In genomic region chr16:11774065-11774626, GRCh38 we compare ENCODE assay signal across 17 cellular contexts. TPM values are rescaled to one million over a fixed set of nuclear protein-coding genes. Genes with fewer than 3 reads are reported as not detected.
DNase-seq lines count a peak whose midpoint lies in the region; ATAC-seq and TF ChIP-seq lines count a peak whose summit lies in the region.
"Had no signal": no experiment of that assay in that cellular context is flagged by ENCODE, and none has a peak within 500 bp of the region (broad histone marks: within the 10 kb centered on the region; RNA-seq: fewer than 3 reads in every experiment).

No MANE protein-coding gene starts in this region.

- intact Hi-C loops in CD8-positive, alpha-beta T cell (cut with DNase I, micrococcal nuclease): no loop called here
- intact Hi-C loops in activated T-helper 1 cell treated with anti-CD3 and anti-CD28 coated beads, Interleukin-12 subunit alpha, Interleukin-12 subunit beta, Interleukin-2, Interleukin-4 antibody, amounts not matched to agents 30 ng/mL and 10 ng/mL and 1 ng/mL, durations not matched to agents 14 hours and 24 hours and 36 hours (cut with micrococcal nuclease): no loop called here

- H3K27me3 ChIP-seq in CD4-positive, CD25-positive, alpha-beta regulatory T cell (ENCODE audit: control insufficient read depth, insufficient read depth, low read length): no peaks in the 10 kb centered on the region
- no peaks in the 10 kb centered on the region for H3K27me3 ChIP-seq in CD8-positive, alpha-beta T cell (ENCODE audit: insufficient read depth, low read length)
- H3K27me3 ChIP-seq: esophagus muscularis mucosa, thyroid gland had no signal

- H3K9me3 ChIP-seq in CD4-positive, CD25-positive, alpha-beta regulatory T cell (ENCODE audit: control insufficient read depth in 2 of 2, low read length in 2 of 2): no peaks in the 10 kb centered on the region
- no peaks in the 10 kb centered on the region for H3K9me3 ChIP-seq in CD8-positive, alpha-beta T cell (ENCODE audit: low read length)
- H3K9me3 ChIP-seq: esophagus muscularis mucosa, SK-N-SH, thyroid gland had no signal

- peak overlapping the region in 2 of 4 donors; percentile 58 to 73 for H3K4me3 Mint-ChIP-seq in CD4-positive, CD25-positive, alpha-beta regulatory T cell
- no peak overlapping the region for H3K4me3 Mint-ChIP-seq in CD8-positive, alpha-beta T cell
- H3K4me3 Mint-ChIP-seq in activated T-helper 1 cell treated with anti-CD3 and anti-CD28 coated beads, Interleukin-12 subunit alpha, Interleukin-12 subunit beta, Interleukin-2, Interleukin-4 antibody, amounts not matched to agents 30 ng/mL and 10 ng/mL and 1 ng/mL, durations not matched to agents 14 hours and 24 hours and 36 hours: no peak overlapping the region

- H3K4me1 ChIP-seq in CD4-positive, CD25-positive, alpha-beta regulatory T cell (ENCODE audit: control insufficient read depth, insufficient read depth, low read length, poor library complexity, severe bottlenecking): peaks cover 17% of the 10 kb centered on the region
- H3K4me1 ChIP-seq in CD8-positive, alpha-beta T cell (ENCODE audit: insufficient read depth, low read length): no peaks in the 10 kb centered on the region
- H3K4me1 ChIP-seq: thyroid gland had no signal

- peaks cover 75% of the 10 kb centered on the region for H3K36me3 ChIP-seq in CD4-positive, CD25-positive, alpha-beta regulatory T cell (ENCODE audit: control insufficient read depth, insufficient read depth, low read length)
- peaks cover 28% of the 10 kb centered on the region for H3K36me3 ChIP-seq in CD8-positive, alpha-beta T cell (ENCODE audit: insufficient read depth, low read length)

- no peaks in the 10 kb centered on the region for H3K9me3 Mint-ChIP-seq in CD4-positive, CD25-positive, alpha-beta regulatory T cell
- no peaks in the 10 kb centered on the region for H3K9me3 Mint-ChIP-seq in CD8-positive, alpha-beta T cell
- H3K9me3 Mint-ChIP-seq in activated T-helper 1 cell treated with anti-CD3 and anti-CD28 coated beads, Interleukin-12 subunit alpha, Interleukin-12 subunit beta, Interleukin-2, Interleukin-4 antibody, amounts not matched to agents 30 ng/mL and 10 ng/mL and 1 ng/mL, durations not matched to agents 14 hours and 24 hours and 36 hours: no peaks in the 10 kb centered on the region

- H3K4me1 Mint-ChIP-seq in CD4-positive, CD25-positive, alpha-beta regulatory T cell: peaks cover 16 to 36% (median 25%) of the 10 kb centered on the region in 4 donors
- H3K4me1 Mint-ChIP-seq in CD8-positive, alpha-beta T cell (ENCODE audit: low read depth): peaks cover 2% of the 10 kb centered on the region
- H3K4me1 Mint-ChIP-seq in activated T-helper 1 cell treated with anti-CD3 and anti-CD28 coated beads, Interleukin-12 subunit alpha, Interleukin-12 subunit beta, Interleukin-2, Interleukin-4 antibody, amounts not matched to agents 30 ng/mL and 10 ng/mL and 1 ng/mL, durations not matched to agents 14 hours and 24 hours and 36 hours (ENCODE audit: low read depth): peaks cover 9% of the 10 kb centered on the region

- no peaks in the 10 kb centered on the region for H3K27me3 Mint-ChIP-seq in CD4-positive, CD25-positive, alpha-beta regulatory T cell
- H3K27me3 Mint-ChIP-seq in CD8-positive, alpha-beta T cell (ENCODE audit: low read depth): no peaks in the 10 kb centered on the region
- H3K27me3 Mint-ChIP-seq in activated T-helper 1 cell treated with anti-CD3 and anti-CD28 coated beads, Interleukin-12 subunit alpha, Interleukin-12 subunit beta, Interleukin-2, Interleukin-4 antibody, amounts not matched to agents 30 ng/mL and 10 ng/mL and 1 ng/mL, durations not matched to agents 14 hours and 24 hours and 36 hours (ENCODE audit: insufficient read depth): no peaks in the 10 kb centered on the region
- H3K27me3 Mint-ChIP-seq: progenitor cell of endocrine pancreas had no signal

- POLR2A ChIA-PET in CD8-positive, alpha-beta T cell (lab: Charles Lee): no interaction called here

- peaks cover 43% of the 10 kb centered on the region for H3K36me3 Mint-ChIP-seq in CD4-positive, CD25-positive, alpha-beta regulatory T cell
- H3K36me3 Mint-ChIP-seq in CD8-positive, alpha-beta T cell: peaks cover 73% of the 10 kb centered on the region
- H3K36me3 Mint-ChIP-seq in activated T-helper 1 cell treated with anti-CD3 and anti-CD28 coated beads, Interleukin-12 subunit alpha, Interleukin-12 subunit beta, Interleukin-2, Interleukin-4 antibody, amounts not matched to agents 30 ng/mL and 10 ng/mL and 1 ng/mL, durations not matched to agents 14 hours and 24 hours and 36 hours (ENCODE audit: low read depth): peaks cover 27% of the 10 kb centered on the region

- DNase-seq in CD4-positive, CD25-positive, alpha-beta regulatory T cell: peak in 1 of 3 donors; percentile 53
- DNase-seq in CD8-positive, alpha-beta T cell: no peak
- DNase-seq in GM19238 (ENCODE audit: insufficient read length, low spot score) (peak; percentile 7), NCI-H2029 treated with DMSO at 0.1 percent for 48 hours (lab: John Stamatoyannopoulos, UW) (no peak), T-helper 1 cell (no peak)
- DNase-seq in activated T-helper 1 cell treated with anti-CD3 and anti-CD28 coated beads, Interleukin-12 subunit alpha, Interleukin-12 subunit beta, Interleukin-2, Interleukin-4 antibody, amounts not matched to agents 30 ng/mL and 10 ng/mL and 1 ng/mL, durations not matched to agents 14 hours and 24 hours and 36 hours (ENCODE audit: low spot score): no peak
- no peak for DNase-seq in effector CD4-positive, alpha-beta T cell
- DNase-seq: activated CD4-positive, CD25-positive, alpha-beta regulatory T cell treated with anti-CD3 and anti-CD28 coated beads, Interleukin-2, amount 50 U/mL, for 72 hours; activated effector memory CD4-positive, alpha-beta T cell treated with anti-CD3 and anti-CD28 coated beads, Interleukin-2, amount 50 U/mL, for 16 hours; NCI-H146; NCI-H524; SK-N-SH; T-helper 9 cell; thyroid gland had no signal

- H3K27ac ChIP-seq in CD4-positive, CD25-positive, alpha-beta regulatory T cell (ENCODE audit: insufficient read depth, low read length, poor library complexity, severe bottlenecking): peak overlapping the region; percentile 56
- H3K27ac ChIP-seq in CD8-positive, alpha-beta T cell (ENCODE audit: low read depth, low read length): no peak overlapping the region
- H3K27ac ChIP-seq: esophagus muscularis mucosa, thyroid gland had no signal

- CTCF ChIA-PET in CD8-positive, alpha-beta T cell (lab: Charles Lee): interaction anchor here (0.7 to 1.0 kb wide), 3 partner anchors 18 to 73 kb away, joined by 3 read pairs; partner anchors contain the start of gene ZC3H7A

- H3K27ac Mint-ChIP-seq in CD4-positive, CD25-positive, alpha-beta regulatory T cell: peak overlapping the region in 2 of 3 donors; percentile 47 to 84
- H3K27ac Mint-ChIP-seq in CD8-positive, alpha-beta T cell: peak overlapping the region; percentile 18
- peak overlapping the region; percentile 61 for H3K27ac Mint-ChIP-seq in activated T-helper 1 cell treated with anti-CD3 and anti-CD28 coated beads, Interleukin-12 subunit alpha, Interleukin-12 subunit beta, Interleukin-2, Interleukin-4 antibody, amounts not matched to agents 30 ng/mL and 10 ng/mL and 1 ng/mL, durations not matched to agents 14 hours and 24 hours and 36 hours
- H3K27ac Mint-ChIP-seq: progenitor cell of endocrine pancreas had no signal

- no peak for ATAC-seq in CD4-positive, CD25-positive, alpha-beta regulatory T cell (ENCODE audit: low read depth in 2 of 2)
- no peak for ATAC-seq in CD8-positive, alpha-beta T cell
- ATAC-seq: HCT116 had no signal

- no peak for TF ChIP-seq CTCF in CD8-positive, alpha-beta T cell (IDR thresholded peaks at IDR 0.05)

- peak overlapping the region; percentile 33 for H3K4me3 ChIP-seq in CD4-positive, CD25-positive, alpha-beta regulatory T cell (ENCODE audit: low read depth, low read length)
- H3K4me3 ChIP-seq in CD8-positive, alpha-beta T cell (ENCODE audit: low read depth, low read length): no peak overlapping the region
- H3K4me3 ChIP-seq: esophagus muscularis mucosa, thyroid gland had no signal

RNA-seq across cellular contexts. Expression of gene ZC3H7A, which starts 22.9 kb away (rescaled TPM):
- 157 TPM for total RNA-seq in CD4-positive, CD25-positive, alpha-beta regulatory T cell
- polyA plus RNA-seq in CD4-positive, CD25-positive, alpha-beta regulatory T cell: 10 to 100 TPM; 43.3 to 49.5 (median 47.5) TPM
- total RNA-seq in CD8-positive, alpha-beta T cell: 100 to 1,000 TPM; 105 to 106 TPM
- 71.0 and 78.9 TPM in 2 replicates for total RNA-seq in activated T-helper 1 cell treated with anti-CD3 and anti-CD28 coated beads, Interleukin-12 subunit alpha, Interleukin-12 subunit beta, Interleukin-2, Interleukin-4 antibody, amounts not matched to agents 30 ng/mL and 10 ng/mL and 1 ng/mL, durations not matched to agents 14 hours and 24 hours and 36 hours

RNA-seq across cellular contexts. Expression of gene TXNDC11, which starts 31.5 kb away (rescaled TPM):
- 178 TPM for total RNA-seq in CD4-positive, CD25-positive, alpha-beta regulatory T cell
- polyA plus RNA-seq in CD4-positive, CD25-positive, alpha-beta regulatory T cell: 10 to 100 TPM; 64.9 to 77.2 (median 70.0) TPM
- 100 to 1,000 TPM; 118 to 130 TPM for total RNA-seq in CD8-positive, alpha-beta T cell
- 52.7 and 55.9 TPM in 2 replicates for total RNA-seq in activated T-helper 1 cell treated with anti-CD3 and anti-CD28 coated beads, Interleukin-12 subunit alpha, Interleukin-12 subunit beta, Interleukin-2, Interleukin-4 antibody, amounts not matched to agents 30 ng/mL and 10 ng/mL and 1 ng/mL, durations not matched to agents 14 hours and 24 hours and 36 hours
